Comparison of ENCODE assay signal across 1 cellular context in genomic region chr16:10625595-10626357, GRCh38.
A peak's percentile ranks its signal among the peaks of the same experiment; 100 is the strongest.
TF ChIP-seq lines count a peak whose summit lies in the region.

No MANE protein-coding gene starts in this region.

TF ChIP-seq in IMR-90, 13 proteins besides CTCF, POLR2A, EP300 and RAD21:
- TF ChIP-seq USF2 (IDR thresholded peaks at IDR 0.05; ENCODE audit: low read depth, low read length) (no peak), NFE2L2 (IDR thresholded peaks at IDR 0.05; ENCODE audit: low read depth, low read length) (peak; percentile 95), CHD1 (IDR thresholded peaks at IDR 0.05; ENCODE audit: low read depth, low read length) (no peak), CEBPB (IDR thresholded peaks at IDR 0.05; ENCODE audit: low read depth, low read length) (no peak), RFX5 (IDR thresholded peaks at IDR 0.05; ENCODE audit: low read depth, low read length) (no peak), MAZ (IDR thresholded peaks at IDR 0.05; ENCODE audit: borderline replicate concordance, low read depth, low read length) (no peak), MAFK (IDR thresholded peaks at IDR 0.05; ENCODE audit: low read depth, low read length) (peak; percentile 65; the same call in 1 of the 2 replicates), RCOR1 (IDR thresholded peaks at IDR 0.05; ENCODE audit: insufficient replicate concordance, low read length) (no peak)
